In the genomic region with DNA sequence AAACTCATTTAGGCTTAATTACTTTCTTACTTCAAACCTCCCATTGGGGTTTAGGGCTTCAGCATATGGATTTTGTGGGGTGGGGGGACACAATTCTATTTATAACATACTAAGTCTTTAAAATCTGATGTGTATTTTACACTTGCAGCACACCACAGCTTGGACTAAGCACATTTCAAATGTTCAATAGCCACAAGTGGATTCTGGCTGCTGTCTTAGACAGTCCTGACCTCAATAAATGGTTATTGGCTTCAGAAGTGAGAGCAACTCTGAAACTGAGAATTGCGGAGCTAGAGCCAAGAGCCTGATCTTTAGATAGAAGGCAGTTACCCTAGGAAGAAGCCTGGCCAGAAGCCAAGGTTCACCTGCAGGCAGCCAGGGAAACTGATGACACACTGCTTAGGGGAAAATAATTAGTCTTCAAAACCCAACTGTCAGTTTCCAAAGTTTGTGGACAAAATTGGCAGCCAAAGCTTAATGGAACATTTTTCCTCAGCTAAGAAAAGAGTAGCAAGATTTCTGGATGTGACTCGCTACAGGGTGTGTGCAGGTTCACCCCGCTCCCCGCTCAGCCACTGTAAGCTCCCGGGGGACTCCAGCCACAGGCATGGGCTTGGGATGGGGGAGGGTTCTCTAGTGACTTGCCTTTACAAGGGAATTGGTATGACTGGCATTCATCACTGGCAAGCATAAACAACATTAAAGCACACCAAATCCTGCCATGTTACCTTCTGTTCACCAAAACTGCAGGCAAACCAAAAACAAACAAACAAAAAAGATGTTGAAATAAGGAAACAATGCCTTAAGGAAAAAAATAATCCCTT, we compare ENCODE assay signal across 21 cellular contexts.
DNase-seq lines count a peak whose midpoint lies in the region; TF ChIP-seq lines count a peak whose summit lies in the region.
"Had no signal": no experiment of that assay in that cellular context is flagged by ENCODE, and none has a peak within 500 bp of the region (broad histone marks: within the 10 kb centered on the region; RNA-seq: fewer than 3 reads in every experiment).

No MANE protein-coding gene starts in this region.

- H3K4me1 Mint-ChIP-seq in MCF 10A (ENCODE audit: insufficient read depth, unreplicated experiment) = peaks cover 9% of the 10 kb centered on the region
- H3K4me1 Mint-ChIP-seq in glutamatergic neuron (ENCODE audit: low read depth, unreplicated experiment) = no peaks in the 10 kb centered on the region
- no peaks in the 10 kb centered on the region for H3K4me1 Mint-ChIP-seq in immature natural killer cell
- H3K4me1 Mint-ChIP-seq: activated CD8-positive, alpha-beta memory T cell treated with anti-CD3 and anti-CD28 coated beads, Interleukin-2, amount 10 ng/mL, durations not matched to agents 7 days and 5 days; endodermal cell had no signal

- TF ChIP-seq CTCF in MCF 10A (IDR thresholded peaks at IDR 0.05; ENCODE audit: unreplicated experiment) (no peak), glutamatergic neuron (IDR thresholded peaks at IDR 0.05; ENCODE audit: partially characterized antibody, unreplicated experiment) (no peak), tibial artery (IDR thresholded peaks at IDR 0.05) (no peak)

- POLR2A ChIA-PET in MCF 10A (lab: Yijun Ruan, JAX) = interaction anchor here (0.7 to 1.4 kb wide), 4 partner anchors 9 to 222 kb away, joined by 3 to 7 read pairs (median 3); no protein-coding TSS in a partner anchor

- H3K9me3 Mint-ChIP-seq in MCF 10A (ENCODE audit: unreplicated experiment) (no peaks in the 10 kb centered on the region), glutamatergic neuron (ENCODE audit: unreplicated experiment) (no peaks in the 10 kb centered on the region), immature natural killer cell (peaks cover 0 to 9% (median 1%) of the 10 kb centered on the region in 6 donors)
- H3K9me3 Mint-ChIP-seq: endodermal cell; stimulated activated naive CD8-positive, alpha-beta T cell treated with anti-CD3 and anti-CD28 coated beads, Interleukin-15, Interleukin-2, amounts not matched to agents 100 ng/mL and 50 ng/mL, for 24 hours had no signal

- H3K9me3 ChIP-seq in tibial artery = no peaks in the 10 kb centered on the region
- H3K9me3 ChIP-seq: Caco-2, neutrophil, transverse colon had no signal

- H3K36me3 ChIP-seq in tibial artery = no peaks in the 10 kb centered on the region
- H3K36me3 ChIP-seq: neutrophil, transverse colon had no signal

- H3K4me3 Mint-ChIP-seq in MCF 10A (ENCODE audit: unreplicated experiment) (no peak overlapping the region), glutamatergic neuron (ENCODE audit: unreplicated experiment) (no peak overlapping the region), immature natural killer cell (no peak overlapping the region)
- H3K4me3 Mint-ChIP-seq: activated CD8-positive, alpha-beta memory T cell treated with anti-CD3 and anti-CD28 coated beads, Interleukin-2, amount 10 ng/mL, durations not matched to agents 7 days and 5 days; activated T-helper 1 cell treated with anti-CD3 and anti-CD28 coated beads, Interleukin-12 subunit alpha, Interleukin-12 subunit beta, Interleukin-2, Interleukin-4 antibody, amounts not matched to agents 30 ng/mL and 10 ng/mL and 1 ng/mL, durations not matched to agents 14 hours and 24 hours and 36 hours; endodermal cell; stimulated activated naive CD8-positive, alpha-beta T cell treated with anti-CD3 and anti-CD28 coated beads, Interleukin-15, Interleukin-2, amounts not matched to agents 100 ng/mL and 50 ng/mL, for 24 hours had no signal

- no peak overlapping the region for H3K27ac ChIP-seq in tibial artery
- H3K27ac ChIP-seq: 22Rv1, neutrophil, transverse colon had no signal

- intact Hi-C loops in MCF 10A (cut with micrococcal nuclease) (no loop called here), tibial artery (cut with DNase I; ENCODE audit: low total_unique reads) (no loop called here)

- no peaks in the 10 kb centered on the region for H3K27me3 Mint-ChIP-seq in MCF 10A (ENCODE audit: insufficient read depth, unreplicated experiment)
- no peaks in the 10 kb centered on the region for H3K27me3 Mint-ChIP-seq in glutamatergic neuron (ENCODE audit: unreplicated experiment)
- H3K27me3 Mint-ChIP-seq in immature natural killer cell (ENCODE audit: low read depth in 3 of 3) = peaks cover 0 to 5% (median 2%) of the 10 kb centered on the region in 3 donors
- H3K27me3 Mint-ChIP-seq: activated CD8-positive, alpha-beta memory T cell treated with anti-CD3 and anti-CD28 coated beads, Interleukin-2, amount 10 ng/mL, durations not matched to agents 7 days and 5 days; stimulated activated naive CD8-positive, alpha-beta T cell treated with anti-CD3 and anti-CD28 coated beads, Interleukin-15, Interleukin-2, amounts not matched to agents 100 ng/mL and 50 ng/mL, for 24 hours had no signal

- BruUV-seq in MCF 10A (replicated peaks; lab: Mats Ljungman, UMichigan) = no TSS peak

- H3K27me3 ChIP-seq in tibial artery = no peaks in the 10 kb centered on the region
- H3K27me3 ChIP-seq: neutrophil, transverse colon had no signal

- no peak overlapping the region for H3K27ac Mint-ChIP-seq in MCF 10A (ENCODE audit: low read depth, unreplicated experiment)
- H3K27ac Mint-ChIP-seq in glutamatergic neuron (ENCODE audit: unreplicated experiment) = no peak overlapping the region
- no peak overlapping the region for H3K27ac Mint-ChIP-seq in immature natural killer cell
- H3K27ac Mint-ChIP-seq: activated CD8-positive, alpha-beta memory T cell treated with anti-CD3 and anti-CD28 coated beads, Interleukin-2, amount 10 ng/mL, durations not matched to agents 7 days and 5 days; activated naive CD4-positive, alpha-beta T cell treated with anti-CD3 and anti-CD28 coated beads, Interleukin-2, amount 50 U/mL, for 72 hours; activated T-helper 1 cell treated with anti-CD3 and anti-CD28 coated beads, Interleukin-12 subunit alpha, Interleukin-12 subunit beta, Interleukin-2, Interleukin-4 antibody, amounts not matched to agents 30 ng/mL and 10 ng/mL and 1 ng/mL, durations not matched to agents 14 hours and 24 hours and 36 hours; endodermal cell; stimulated activated naive CD8-positive, alpha-beta T cell treated with anti-CD3 and anti-CD28 coated beads, Interleukin-15, Interleukin-2, amounts not matched to agents 100 ng/mL and 50 ng/mL, for 24 hours had no signal

- H3K4me3 ChIP-seq in tibial artery = no peak overlapping the region
- H3K4me3 ChIP-seq: transverse colon had no signal

- CTCF ChIA-PET in MCF 10A (lab: Yijun Ruan, JAX) = interaction anchor here (1.0 to 1.9 kb wide), 2 partner anchors 10 to 13 kb away, joined by 3 to 4 read pairs; no protein-coding TSS in a partner anchor

- peaks cover 0 to 6% (median 0%) of the 10 kb centered on the region in 4 donors for H3K4me1 ChIP-seq in tibial artery
- H3K4me1 ChIP-seq: Caco-2, transverse colon had no signal

- DNase-seq in NCI-H2107 treated with DMSO at 0.1 percent for 48 hours (lab: John Stamatoyannopoulos, UW; ENCODE audit: unreplicated experiment) (peak; percentile 5), NCI-H2107 (lab: John Stamatoyannopoulos, UW) (no peak), NCI-H226 (peak; percentile 44), MCF 10A (ENCODE audit: unreplicated experiment) (peak; percentile 47), glutamatergic neuron (no peak), immature natural killer cell (no peak), DMS153 (lab: John Stamatoyannopoulos, UW) (no peak), tibial artery (no peak)
- DNase-seq: activated CD4-positive, alpha-beta T cell treated with anti-CD3 and anti-CD28 coated beads for 48 hours; activated CD8-positive, alpha-beta memory T cell treated with anti-CD3 and anti-CD28 coated beads, Interleukin-2, amount 10 ng/mL, durations not matched to agents 7 days and 5 days; Caco-2; endodermal cell; NCI-H1694; NCI-H446 treated with DMSO at 0.1 percent for 48 hours; stimulated activated CD4-positive, alpha-beta T cell treated with anti-CD3 and anti-CD28 coated beads, Interleukin-4, amount 100 ng/mL, for 1 hour; transverse colon had no signal

- no peaks in the 10 kb centered on the region for H3K36me3 Mint-ChIP-seq in MCF 10A (ENCODE audit: insufficient read depth, unreplicated experiment)
- H3K36me3 Mint-ChIP-seq in glutamatergic neuron (ENCODE audit: unreplicated experiment) = no peaks in the 10 kb centered on the region
- no peaks in the 10 kb centered on the region for H3K36me3 Mint-ChIP-seq in immature natural killer cell
- H3K36me3 Mint-ChIP-seq: activated CD8-positive, alpha-beta memory T cell treated with anti-CD3 and anti-CD28 coated beads, Interleukin-2, amount 10 ng/mL, durations not matched to agents 7 days and 5 days; activated naive CD4-positive, alpha-beta T cell treated with anti-CD3 and anti-CD28 coated beads, Interleukin-2, amount 50 U/mL, for 72 hours had no signal

Comparison
In these comparisons a context has a peak if more than half of its experiments do, and no peak if none do; other contexts are left out.
1. DNase-seq: peak in NCI-H2107 treated with DMSO at 0.1 percent for 48 hours (single experiment), NCI-H226 (single experiment) and MCF 10A (single experiment); none in NCI-H2107 (single experiment), glutamatergic neuron (single experiment), immature natural killer cell (0 of 3), DMS153 (single experiment) and tibial artery (0 of 2).